ENCODE assay signal across 8 cellular contexts in genomic region chr1:220748091-220748934, GRCh38. TPM values are rescaled to one million over a fixed set of nuclear protein-coding genes. Genes with fewer than 3 reads are reported as not detected.
DNase-seq lines count a peak whose midpoint lies in the region; ATAC-seq and TF ChIP-seq lines count a peak whose summit lies in the region.

MTARC2 (plus strand) TSS chr1:220748322; CDS start chr1:220748532, 210 bp downstream.

- peak within 1 kb of the TSS; percentile 86 for H2AFZ ChIP-seq in osteoblast (ENCODE audit: low read length)

- H3K4me3 ChIP-seq in osteoblast (ENCODE audit: insufficient read depth, low read length): peak within 1 kb of the TSS; percentile 81

- peaks cover 14% of the 10 kb centered on the region for H3K4me1 ChIP-seq in osteoblast (ENCODE audit: insufficient read depth, low read length)

- DNase-seq in AG08396 (ENCODE audit: low spot score): peak; percentile 85
- peak; percentile 55 for DNase-seq in NCI-H2196 treated with DMSO at 0.1 percent for 48 hours (lab: John Stamatoyannopoulos, UW; ENCODE audit: unreplicated experiment)
- peak; percentile 90 for DNase-seq in left cardiac atrium
- peak; percentile 92 for DNase-seq in osteoblast (ENCODE audit: insufficient read length, low spot score, missing footprints)
- no peak for DNase-seq in UCSD-AML1 (lab: John Stamatoyannopoulos, UW; ENCODE audit: unreplicated experiment)

- H4K20me1 ChIP-seq in osteoblast (ENCODE audit: insufficient read depth, low read length): no peaks in the 10 kb centered on the region

- intact Hi-C loops in left cardiac atrium (cut with DNase I): no loop called here

- no peaks in the 10 kb centered on the region for H3K9me3 ChIP-seq in osteoblast (ENCODE audit: low read depth, low read length)

- H3K27ac ChIP-seq in angular gyrus (ENCODE audit: low read depth, low read length) (peak within 1 kb of the TSS; percentile 54), osteoblast (ENCODE audit: low read depth, low read length) (peak within 1 kb of the TSS; percentile 43)

- TF ChIP-seq CTCF in osteoblast (IDR thresholded peaks at IDR 0.05; ENCODE audit: extremely low read depth, low read depth, low read length): no peak

- peak; percentile 93 for ATAC-seq in GM18499 (IDR thresholded peaks at IDR 0.05; ENCODE audit: insufficient read depth, unreplicated experiment)
- peak; percentile 91 for ATAC-seq in HG02938 (IDR thresholded peaks at IDR 0.05; ENCODE audit: unreplicated experiment)
- ATAC-seq in left cardiac atrium: peak; percentile 97 to 98

- H3K79me2 ChIP-seq in osteoblast (ENCODE audit: insufficient read depth, low read length): peaks cover 6% of the 10 kb centered on the region

- no peaks in the 10 kb centered on the region for H3K27me3 ChIP-seq in osteoblast (ENCODE audit: insufficient read depth, low read length)

- H3K4me2 ChIP-seq in osteoblast (ENCODE audit: insufficient read depth, low read length): peak within 1 kb of the TSS; percentile 80

- H3K36me3 ChIP-seq in osteoblast (ENCODE audit: insufficient read depth, low read length): no peaks in the 10 kb centered on the region

RNA-seq across cellular contexts. Expression of gene MTARC2, which starts in this region (rescaled TPM):
- total RNA-seq in left cardiac atrium: 10 to 100 TPM; 28.7 to 32.7 TPM
- total RNA-seq in osteoblast: 7.7 and 9.4 TPM in 2 replicates
